ENCODE assay signal across 9 cellular contexts in the genomic region with DNA sequence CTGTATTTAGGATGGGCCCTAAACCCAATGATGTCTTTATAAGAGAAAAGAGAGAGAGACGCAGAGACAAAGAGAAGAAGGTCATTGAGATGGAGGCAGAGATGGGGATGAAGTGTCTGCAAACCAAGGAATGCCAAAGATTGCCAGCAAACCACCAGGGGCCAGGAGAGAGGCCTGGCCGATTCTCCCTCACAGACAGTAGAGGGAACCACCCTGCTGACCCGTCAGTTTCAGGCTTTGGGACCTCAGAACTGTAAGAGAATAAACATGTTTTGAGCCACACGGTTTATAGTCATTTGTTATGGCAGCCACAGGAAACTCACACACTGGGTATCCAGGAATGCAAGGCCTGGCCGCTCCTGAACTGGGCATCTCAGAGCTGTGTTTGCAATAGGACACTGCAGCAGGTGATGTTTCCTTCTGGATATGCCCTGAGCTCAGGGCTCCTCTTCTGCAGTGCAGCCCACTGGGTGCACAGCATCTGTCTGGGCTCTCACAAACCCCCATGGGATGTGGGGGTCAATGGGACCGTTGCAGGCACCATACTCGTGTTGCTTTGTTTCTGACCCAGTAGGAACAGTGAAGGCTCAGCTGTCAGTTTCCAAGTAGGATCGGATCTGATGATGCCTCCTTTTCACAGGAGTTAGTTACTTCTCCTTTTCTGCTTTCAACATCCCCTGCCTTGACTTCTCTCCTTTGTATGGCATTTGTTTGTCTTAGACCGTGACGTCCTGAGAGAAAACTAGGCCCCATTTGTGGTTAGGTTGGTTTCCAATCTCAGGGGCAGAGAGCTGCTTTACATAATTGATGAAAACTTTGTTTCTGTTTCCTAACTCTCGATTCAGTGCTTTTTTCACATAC. TPM values are rescaled to one million over a fixed set of nuclear protein-coding genes. Genes with fewer than 3 reads are reported as not detected.
DNase-seq lines count a peak whose midpoint lies in the region; ATAC-seq and TF ChIP-seq lines count a peak whose summit lies in the region.
"Had no signal": no experiment of that assay in that cellular context is flagged by ENCODE, and none has a peak within 500 bp of the region (broad histone marks: within the 10 kb centered on the region; RNA-seq: fewer than 3 reads in every experiment).

No MANE protein-coding gene starts in this region.

- H3K27ac ChIP-seq in H9 (ENCODE audit: insufficient read length, low read depth, low read length) (no peak overlapping the region), colonic mucosa (no peak overlapping the region), substantia nigra (ENCODE audit: low read depth, low read length, poor library complexity, severe bottlenecking) (no peak overlapping the region)
- no peak overlapping the region for H3K27ac ChIP-seq in naive thymus-derived CD4-positive, alpha-beta T cell (ENCODE audit: low read depth, low read length)
- H3K27ac ChIP-seq: epithelial cell of prostate, SJSA1 had no signal

- no peak overlapping the region for H3K4me2 ChIP-seq in H9 (ENCODE audit: insufficient read depth, insufficient read length, low read length)

- H3K9me3 Mint-ChIP-seq in H9: no peaks in the 10 kb centered on the region
- H3K9me3 Mint-ChIP-seq in naive thymus-derived CD4-positive, alpha-beta T cell: peaks cover 0 to 3% (median 0%) of the 10 kb centered on the region in 11 donors

- peak; percentile 52 for ATAC-seq in GM18861 (IDR thresholded peaks at IDR 0.05; ENCODE audit: unreplicated experiment)
- no peak for ATAC-seq in naive thymus-derived CD4-positive, alpha-beta T cell

- H3K4ac ChIP-seq in H9 (ENCODE audit: low read depth, low read length): no peak overlapping the region

- no peaks in the 10 kb centered on the region for H3K79me1 ChIP-seq in H9 (ENCODE audit: insufficient read depth, low read depth, low read length, poor library complexity, severe bottlenecking)

- H2BK15ac ChIP-seq in H9 (ENCODE audit: low read depth, low read length): no peak overlapping the region

- H3K4me3 Mint-ChIP-seq in H9: no peak overlapping the region
- peak overlapping the region in 2 of 10 donors; percentile 43 to 66 for H3K4me3 Mint-ChIP-seq in naive thymus-derived CD4-positive, alpha-beta T cell

- peaks cover 3% of the 10 kb centered on the region for H3K27me3 Mint-ChIP-seq in H9 (ENCODE audit: low read depth)
- no peaks in the 10 kb centered on the region for H3K27me3 Mint-ChIP-seq in naive thymus-derived CD4-positive, alpha-beta T cell

- no peak overlapping the region for H3K56ac ChIP-seq in H9 (ENCODE audit: insufficient read length, low read depth, low read length)

- intact Hi-C loops in naive thymus-derived CD4-positive, alpha-beta T cell (cut with micrococcal nuclease): loop anchor here (10.0 kb wide), 3 partner anchors 348 to 1118 kb away; a partner anchor contains a TSS
- intact Hi-C loops in colonic mucosa (cut with DNase I): no loop called here

- WGBS in H9 (ENCODE audit: extremely low coverage, insufficient read length, low lambda C conversion rate): no CpG with 5 or more reads among the region's 11 CpGs

- no peak overlapping the region for H3K4me3 ChIP-seq in naive thymus-derived CD4-positive, alpha-beta T cell (ENCODE audit: low read length)
- no peak overlapping the region for H3K4me3 ChIP-seq in colonic mucosa
- H3K4me3 ChIP-seq: SJSA1 had no signal

- H4K5ac ChIP-seq in H9 (ENCODE audit: insufficient read length, low read depth, low read length): no peak overlapping the region

- H3K4me1 ChIP-seq in H9 (ENCODE audit: insufficient read depth, low read length) (no peaks in the 10 kb centered on the region; the same call in 1 of the 2 replicates), colonic mucosa (no peaks in the 10 kb centered on the region)
- H3K4me1 ChIP-seq in naive thymus-derived CD4-positive, alpha-beta T cell (ENCODE audit: control insufficient read depth in 2 of 2, insufficient read depth in 2 of 2, low read length in 2 of 2): peaks cover 12 to 19% of the 10 kb centered on the region in 2 donors

- H3K27me3 ChIP-seq in H9 (ENCODE audit: insufficient read depth, low read length) (no peaks in the 10 kb centered on the region), colonic mucosa (no peaks in the 10 kb centered on the region)
- no peaks in the 10 kb centered on the region for H3K27me3 ChIP-seq in naive thymus-derived CD4-positive, alpha-beta T cell (ENCODE audit: control insufficient read depth in 2 of 2, insufficient read depth in 2 of 2, low read length in 2 of 2)
- H3K27me3 ChIP-seq: SJSA1 had no signal

- POLR2A ChIA-PET in naive thymus-derived CD4-positive, alpha-beta T cell (lab: Charles Lee): interaction anchor here (3.8 kb wide), 1 partner anchor 34 kb away, joined by 19 read pairs; a partner anchor contains a TSS

- H3K9me3 ChIP-seq in H9 (ENCODE audit: control insufficient read depth, low read depth, low read length) (no peaks in the 10 kb centered on the region), colonic mucosa (no peaks in the 10 kb centered on the region)
- H3K9me3 ChIP-seq in naive thymus-derived CD4-positive, alpha-beta T cell (ENCODE audit: control insufficient read depth in 2 of 3, low read length in 3 of 3): no peaks in the 10 kb centered on the region
- H3K9me3 ChIP-seq: SJSA1 had no signal

- no peak overlapping the region for H2BK120ac ChIP-seq in H9 (ENCODE audit: low read depth, low read length, poor library complexity, severe bottlenecking)

- no peak overlapping the region for H2BK20ac ChIP-seq in H9 (ENCODE audit: low read depth, low read length, poor library complexity, severe bottlenecking)

- H3K27ac Mint-ChIP-seq in H9: no peak overlapping the region; a peak in 1 of 7 replicates
- peak overlapping the region; percentile 11 to 78 (median 43) for H3K27ac Mint-ChIP-seq in naive thymus-derived CD4-positive, alpha-beta T cell

- no peak overlapping the region for H2AFZ ChIP-seq in H9 (ENCODE audit: low read length)

- CTCF ChIA-PET in naive thymus-derived CD4-positive, alpha-beta T cell (lab: Charles Lee): interaction anchor here (0.8 kb wide), 1 partner anchor 12 kb away, joined by 3 read pairs; no protein-coding TSS in a partner anchor

- no peak overlapping the region for H3K23ac ChIP-seq in H9 (ENCODE audit: insufficient read length, low read depth, low read length)

- peak; percentile 50 for TF ChIP-seq CTCF in H9 (conservative IDR thresholded peaks at IDR 0.05)
- TF ChIP-seq CTCF in colonic mucosa (IDR thresholded peaks at IDR 0.05): no peak

- H2AK5ac ChIP-seq in H9 (ENCODE audit: insufficient read length, low read length): no peak overlapping the region

- H4K91ac ChIP-seq in H9 (ENCODE audit: insufficient read length, low read depth, low read length): no peak overlapping the region

- no peaks in the 10 kb centered on the region for H3K79me2 ChIP-seq in H9 (ENCODE audit: insufficient read depth, low read length)

- H3K4me1 Mint-ChIP-seq in H9: peaks cover 9 to 19% of the 10 kb centered on the region in 2 experiments
- H3K4me1 Mint-ChIP-seq in naive thymus-derived CD4-positive, alpha-beta T cell: peaks cover 51 to 82% (median 81%) of the 10 kb centered on the region in 7 donors

- H2BK12ac ChIP-seq in H9 (ENCODE audit: insufficient read length, low read depth, low read length): no peak overlapping the region

- peaks cover 8% of the 10 kb centered on the region for H3K23me2 ChIP-seq in H9 (ENCODE audit: insufficient read length, low read depth, low read length, poor library complexity, severe bottlenecking)

- DNase-seq in H9 (no peak), MV-4-11 (lab: John Stamatoyannopoulos, UW) (peak; percentile 75), colonic mucosa (no peak), substantia nigra (lab: John Stamatoyannopoulos, UW) (no peak), NCI-H1417 treated with DMSO at 0.1 percent for 48 hours (lab: John Stamatoyannopoulos, UW) (no peak)
- DNase-seq in naive thymus-derived CD4-positive, alpha-beta T cell: no peak

- no peaks in the 10 kb centered on the region for H4K20me1 ChIP-seq in H9 (ENCODE audit: control insufficient read depth, insufficient read depth, insufficient read length)

- no peak overlapping the region for H3T11ph ChIP-seq in H9 (ENCODE audit: low read length)

- no peak overlapping the region for H3K14ac ChIP-seq in H9 (ENCODE audit: insufficient read depth, low read length)

- no peak overlapping the region for H3K18ac ChIP-seq in H9 (ENCODE audit: insufficient read length, low read depth, low read length)

- H2BK5ac ChIP-seq in H9 (ENCODE audit: insufficient read length, low read length): no peak overlapping the region

- H3K36me3 ChIP-seq in naive thymus-derived CD4-positive, alpha-beta T cell (ENCODE audit: control insufficient read depth in 2 of 3, insufficient read depth in 3 of 3, low read length in 3 of 3): peaks cover 0 to 8% (median 0%) of the 10 kb centered on the region in 3 experiments
- no peaks in the 10 kb centered on the region for H3K36me3 ChIP-seq in colonic mucosa

- no peak overlapping the region for H4K8ac ChIP-seq in H9 (replicated peaks; ENCODE audit: insufficient read length, low read depth, low read length)

- H3K36me3 Mint-ChIP-seq in H9 (ENCODE audit: insufficient read depth in 1 of 3, low read depth in 3 of 3): peaks cover 0 to 13% (median 12%) of the 10 kb centered on the region in 3 experiments; a peak in 4 of 7 replicates
- H3K36me3 Mint-ChIP-seq in naive thymus-derived CD4-positive, alpha-beta T cell: peaks cover 7 to 43% (median 23%) of the 10 kb centered on the region in 5 donors

- H3K9ac ChIP-seq in H9 (ENCODE audit: extremely low read depth, insufficient read length, low read length) (no peak overlapping the region), colonic mucosa (ENCODE audit: low read depth in 2 of 2, low read length in 2 of 2) (no peak overlapping the region)

RNA-seq across cellular contexts. Expression of a gene that starts 20.8 kb away (rescaled TPM):
- 13.0 and 16.3 TPM in 2 replicates for total RNA-seq in H9 (2021)
- 100 to 1,000 TPM in 1 of 5 experiments, 10 to 100 TPM in 4; 43.3 to 112 (median 44.2) TPM for total RNA-seq in naive thymus-derived CD4-positive, alpha-beta T cell
- 10 to 100 TPM; 39.4 to 53.2 TPM for polyA plus RNA-seq in naive thymus-derived CD4-positive, alpha-beta T cell
- total RNA-seq in colonic mucosa: 100 to 1,000 TPM in 1 of 2 donors, 10 to 100 TPM in 1; 85.0 to 160 TPM

RNA-seq across cellular contexts. Expression of a gene that starts 34.0 kb away (rescaled TPM):
- 92.9 and 101 TPM in 2 replicates for total RNA-seq in H9 (2021)
- 10 to 100 TPM; 69.9 to 88.5 (median 79.3) TPM for total RNA-seq in naive thymus-derived CD4-positive, alpha-beta T cell
- 10 to 100 TPM; 76.3 to 82.7 TPM for polyA plus RNA-seq in naive thymus-derived CD4-positive, alpha-beta T cell
- total RNA-seq in colonic mucosa: 100 to 1,000 TPM in 1 of 2 donors, 10 to 100 TPM in 1; 50.6 to 117 TPM

Comparison
In these comparisons a context has a peak if more than half of its experiments do, and no peak if none do; other contexts are left out.
1. H3K27ac Mint-ChIP-seq: peak in naive thymus-derived CD4-positive, alpha-beta T cell (9 of 9); none in H9 (0 of 3).